Comparison of ENCODE assay signal across 8 cellular contexts in the genomic region with DNA sequence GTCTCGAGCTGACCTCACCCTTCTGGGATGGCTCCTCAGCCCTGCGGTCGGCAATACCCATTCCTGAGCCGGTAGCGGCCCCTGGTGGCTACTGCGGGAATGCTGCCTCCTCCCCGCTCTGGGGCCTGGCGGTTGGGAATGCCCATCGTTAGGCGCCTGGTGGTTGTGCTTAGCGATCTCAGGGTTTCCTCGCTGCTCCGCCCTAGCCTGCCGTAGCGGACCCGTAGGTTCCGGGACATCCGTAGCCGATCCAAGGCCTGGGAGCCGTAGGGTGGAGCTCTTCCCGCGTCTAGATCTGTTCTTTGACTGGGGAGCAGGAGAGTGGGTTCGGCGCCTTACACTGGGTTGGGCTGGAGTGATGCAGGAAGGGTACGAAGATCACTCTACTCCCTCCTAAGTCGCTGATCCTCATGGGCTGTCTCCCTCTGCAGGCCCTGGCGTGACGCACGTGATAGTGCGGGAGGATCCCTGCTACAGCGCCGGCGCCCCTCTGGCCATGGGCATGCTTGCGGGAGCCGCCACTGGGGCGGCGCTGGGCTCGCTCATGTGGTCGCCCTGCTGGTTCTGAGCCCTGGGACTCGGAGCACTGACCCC.
A peak's percentile ranks its signal among the peaks of the same experiment; 100 is the strongest.
DNase-seq lines count a peak whose midpoint lies in the region; TF ChIP-seq lines count a peak whose summit lies in the region.

No MANE protein-coding gene starts in this region.

- H4K20me1 ChIP-seq in DOHH2 (ENCODE audit: control insufficient read depth, insufficient read depth, low read depth, low read length), result no peaks in the 10 kb centered on the region

- peak overlapping the region; percentile 83 for H3K4me2 ChIP-seq in DOHH2 (ENCODE audit: low read length)

- no peaks in the 10 kb centered on the region for H3K36me3 ChIP-seq in DOHH2 (ENCODE audit: control insufficient read depth, low read length)
- peaks cover 22% of the 10 kb centered on the region for H3K36me3 ChIP-seq in WERI-Rb-1
- no peaks in the 10 kb centered on the region for H3K36me3 ChIP-seq in iPS-20b (ENCODE audit: insufficient read depth, low read depth, low read length)

- no peaks in the 10 kb centered on the region for H3K9me3 ChIP-seq in DOHH2 (ENCODE audit: control insufficient read depth, insufficient read depth, low read length)
- no peaks in the 10 kb centered on the region for H3K9me3 ChIP-seq in WERI-Rb-1 (ENCODE audit: severe bottlenecking)
- H3K9me3 ChIP-seq in iPS-20b (ENCODE audit: insufficient read depth, low read depth, low read length), result no peaks in the 10 kb centered on the region

- peak overlapping the region; percentile 68; the same call in 1 of the 2 replicates for H3K9ac ChIP-seq in iPS-20b (ENCODE audit: low read depth, low read length)

- TF ChIP-seq CTCF in DOHH2 (IDR thresholded peaks at IDR 0.05; ENCODE audit: low read depth, low read length, poor library complexity, severe bottlenecking) (peak; percentile 96), HFF-Myc (IDR thresholded peaks at IDR 0.05; ENCODE audit: low read depth, low read length, missing control alignments) (peak; percentile 98), WERI-Rb-1 (IDR thresholded peaks at IDR 0.05; ENCODE audit: low read depth, low read length) (peak; percentile 97)

- H3K4me3 ChIP-seq in DOHH2 (ENCODE audit: low read length) (peak overlapping the region; percentile 64), HFF-Myc (replicated peaks; ENCODE audit: low read depth, low read length) (peak overlapping the region; percentile 27), WERI-Rb-1 (ENCODE audit: low read depth, low read length) (no peak overlapping the region), iPS-20b (ENCODE audit: low read length) (peak overlapping the region; percentile 67), skin epidermis (peak overlapping the region in 5 of 7 experiments; percentile 13 to 33 (median 19))

- no peaks in the 10 kb centered on the region for H3K9me2 ChIP-seq in DOHH2 (replicated peaks; ENCODE audit: control insufficient read depth, low read length)

- H3K4me1 ChIP-seq in DOHH2 (ENCODE audit: control insufficient read depth, low read length) (peaks cover 24% of the 10 kb centered on the region), iPS-20b (ENCODE audit: insufficient read depth, low read length) (peaks cover 5% of the 10 kb centered on the region; the same call in 1 of the 2 replicates)

- peaks cover 2% of the 10 kb centered on the region; the same call in 1 of the 2 replicates for H3K27me3 ChIP-seq in DOHH2 (ENCODE audit: control insufficient read depth, low read length)
- no peaks in the 10 kb centered on the region for H3K27me3 ChIP-seq in WERI-Rb-1 (ENCODE audit: insufficient read depth, low read depth, severe bottlenecking)
- H3K27me3 ChIP-seq in iPS-20b (ENCODE audit: insufficient read depth, low read length), result peaks cover 40% of the 10 kb centered on the region

- no peaks in the 10 kb centered on the region for H3F3A ChIP-seq in DOHH2 (ENCODE audit: control insufficient read depth, insufficient read depth)

- in situ Hi-C loops in T47D (cut with HindIII; ENCODE audit: low pct_unique_long_range_greater_than_20kb, low sequenced_read_pairs), result no loop called here

- DNase-seq in HFF-Myc (ENCODE audit: extremely low read depth, low read depth), result peak; percentile 66
- peak; percentile 81 for DNase-seq in NCI-H2107 (lab: John Stamatoyannopoulos, UW)
- DNase-seq in WERI-Rb-1, result peak; percentile 87
- DNase-seq in T47D (ENCODE audit: low read depth in 1 of 2, low spot score in 1 of 2), result peak; percentile 91 to 99
- no peak for DNase-seq in cortex of kidney (lab: John Stamatoyannopoulos, UW)

- H3K27ac ChIP-seq in DOHH2 (ENCODE audit: low read depth, low read length), result no peak overlapping the region
- no peak overlapping the region; the same call in 1 of the 2 replicates for H3K27ac ChIP-seq in WERI-Rb-1
- no peak overlapping the region for H3K27ac ChIP-seq in iPS-20b (ENCODE audit: low read length)
- H3K27ac ChIP-seq in skin epidermis, result peak overlapping the region in 4 of 21 experiments; percentile 25 to 43 (median 36)

- H3K79me2 ChIP-seq in DOHH2 (ENCODE audit: control insufficient read depth, low read length), result no peaks in the 10 kb centered on the region
